ENCODE assay signal across 1 cellular context in the genomic region with DNA sequence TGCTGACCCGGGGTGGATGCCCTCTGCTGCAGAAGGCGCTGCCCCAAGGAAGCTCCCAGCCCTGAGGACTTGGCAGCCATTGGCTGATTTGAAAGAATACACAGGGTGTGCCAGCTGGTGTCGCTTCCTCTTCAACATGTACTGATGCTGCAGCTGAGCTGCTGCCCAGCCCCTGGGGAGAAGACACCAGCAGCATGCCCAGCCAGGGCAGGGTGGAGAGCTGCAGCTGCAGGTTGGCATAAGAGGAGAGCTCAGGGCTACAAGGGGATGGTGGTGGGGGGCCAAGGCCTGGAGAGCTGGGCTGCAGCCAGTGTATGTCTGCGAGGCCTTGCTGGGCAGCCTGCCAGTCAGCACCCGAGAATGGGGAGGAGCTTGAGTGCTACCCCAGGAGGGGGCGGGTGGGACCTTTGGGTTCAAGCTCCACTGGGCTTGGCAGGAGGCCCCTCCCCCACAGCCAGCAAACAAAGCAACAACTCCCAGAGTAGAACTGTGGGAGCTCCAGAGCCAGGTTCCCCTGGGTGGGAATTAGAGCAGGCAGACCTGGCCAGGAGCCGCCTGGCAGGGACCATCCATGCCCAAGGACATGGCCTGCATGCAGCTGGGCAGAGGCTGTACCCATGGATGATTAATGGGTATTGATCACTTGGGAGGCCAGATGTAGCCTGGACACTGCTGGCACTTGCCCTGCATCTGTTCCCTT.
TF ChIP-seq lines count a peak whose summit lies in the region.

No MANE protein-coding gene starts in this region.

TF ChIP-seq in HEK293, 187 proteins besides CTCF, POLR2A, EP300 and RAD21 (continued from another document):
- TF ChIP-seq, protein P1, sequence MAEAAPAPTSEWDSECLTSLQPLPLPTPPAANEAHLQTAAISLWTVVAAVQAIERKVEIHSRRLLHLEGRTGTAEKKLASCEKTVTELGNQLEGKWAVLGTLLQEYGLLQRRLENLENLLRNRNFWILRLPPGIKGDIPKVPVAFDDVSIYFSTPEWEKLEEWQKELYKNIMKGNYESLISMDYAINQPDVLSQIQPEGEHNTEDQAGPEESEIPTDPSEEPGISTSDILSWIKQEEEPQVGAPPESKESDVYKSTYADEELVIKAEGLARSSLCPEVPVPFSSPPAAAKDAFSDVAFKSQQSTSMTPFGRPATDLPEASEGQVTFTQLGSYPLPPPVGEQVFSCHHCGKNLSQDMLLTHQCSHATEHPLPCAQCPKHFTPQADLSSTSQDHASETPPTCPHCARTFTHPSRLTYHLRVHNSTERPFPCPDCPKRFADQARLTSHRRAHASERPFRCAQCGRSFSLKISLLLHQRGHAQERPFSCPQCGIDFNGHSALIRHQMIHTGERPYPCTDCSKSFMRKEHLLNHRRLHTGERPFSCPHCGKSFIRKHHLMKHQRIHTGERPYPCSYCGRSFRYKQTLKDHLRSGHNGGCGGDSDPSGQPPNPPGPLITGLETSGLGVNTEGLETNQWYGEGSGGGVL (tag by site-specific recombination; IDR thresholded peaks at IDR 0.05), result peak; percentile 50; the same call in 1 of the 2 replicates
